In the genomic region with DNA sequence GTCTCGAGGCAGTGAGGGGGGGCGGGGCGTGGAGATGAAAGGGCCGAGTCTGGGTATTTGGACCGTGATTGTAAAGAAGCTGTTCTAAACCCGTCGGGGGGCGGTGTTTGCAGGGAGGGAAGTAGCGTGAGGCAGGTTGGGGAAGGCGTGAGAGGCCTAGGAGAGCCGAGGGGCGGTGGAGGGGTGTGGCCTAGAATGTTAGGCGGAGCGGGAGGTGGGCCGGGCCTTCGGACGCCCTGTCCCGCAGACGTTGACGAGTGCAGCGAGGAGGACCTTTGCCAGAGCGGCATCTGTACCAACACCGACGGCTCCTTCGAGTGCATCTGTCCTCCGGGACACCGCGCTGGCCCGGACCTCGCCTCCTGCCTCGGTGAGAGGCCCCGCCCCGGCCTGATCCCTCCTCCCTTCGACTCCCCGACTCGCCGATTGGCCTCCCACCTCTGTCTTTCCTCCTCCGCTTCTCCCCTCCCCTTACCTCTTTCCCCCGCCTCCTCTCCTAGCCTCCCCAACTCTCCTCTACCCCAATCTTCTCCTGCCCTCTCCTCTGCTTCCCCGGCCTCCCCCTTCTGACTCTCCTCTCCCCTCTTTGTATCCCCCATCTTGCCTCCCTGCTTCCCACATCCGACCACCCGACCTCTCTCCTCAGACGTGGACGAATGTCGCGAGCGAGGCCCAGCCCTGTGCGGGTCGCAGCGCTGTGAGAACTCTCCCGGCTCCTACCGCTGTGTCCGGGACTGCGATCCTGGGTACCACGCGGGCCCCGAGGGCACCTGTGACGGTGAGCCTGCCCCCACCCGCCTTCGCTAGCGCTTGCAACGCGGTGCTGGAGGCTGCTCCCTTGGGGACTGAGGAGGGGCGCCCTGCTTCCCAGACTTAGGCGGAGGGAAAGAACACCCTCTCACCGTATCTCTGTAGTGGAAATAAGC, we compare ENCODE assay signal across 8 cellular contexts. TPM values are rescaled to one million over a fixed set of nuclear protein-coding genes. Genes with fewer than 3 reads are reported as not detected.
DNase-seq lines count a peak whose midpoint lies in the region; ATAC-seq and TF ChIP-seq lines count a peak whose summit lies in the region.

No MANE protein-coding gene starts in this region.

- POLR2A ChIA-PET in PC-9 (lab: Charles Lee; ENCODE audit: unreplicated experiment), result interaction anchor here (0.6 to 1.1 kb wide), 7 partner anchors 10 to 1165 kb away, joined by 3 to 28 read pairs (median 4); partner anchors contain the start of gene BLVRB

- CTCF ChIA-PET in PC-9 (lab: Charles Lee), result interaction anchor here (1.4 kb wide), 1 partner anchor 10 kb away, joined by 19 read pairs; no protein-coding TSS in a partner anchor

- no peaks in the 10 kb centered on the region for H3K27me3 ChIP-seq in PC-9 (ENCODE audit: insufficient read depth, low read depth)

- peak overlapping the region; percentile 86 for H3K4me3 ChIP-seq in PC-9

- ATAC-seq in GM18907 (IDR thresholded peaks at IDR 0.05; ENCODE audit: unreplicated experiment) (peak; percentile 42), HG03565 (IDR thresholded peaks at IDR 0.05; ENCODE audit: unreplicated experiment) (peak; percentile 41), GM21515 (IDR thresholded peaks at IDR 0.05; ENCODE audit: unreplicated experiment) (no peak)

- no peaks in the 10 kb centered on the region for H3K36me3 Mint-ChIP-seq in progenitor cell of endocrine pancreas (ENCODE audit: insufficient read depth)

- TF ChIP-seq CTCF in PC-9 (conservative IDR thresholded peaks at IDR 0.05) (no peak), progenitor cell of endocrine pancreas (IDR thresholded peaks at IDR 0.05; ENCODE audit: unreplicated experiment) (no peak)

- H3K9me3 Mint-ChIP-seq in progenitor cell of endocrine pancreas (ENCODE audit: low read depth), result no peaks in the 10 kb centered on the region

- intact Hi-C loops in PC-9 (cut with micrococcal nuclease; ENCODE audit: unreplicated experiment), result loop anchor here (1.0 to 5.0 kb wide), 2 partner anchors 10 to 103 kb away; partner anchors contain the start of genes COQ8B and ITPKC

- H4K20me1 ChIP-seq in PC-9 (ENCODE audit: insufficient read depth), result no peaks in the 10 kb centered on the region

- H3K27me3 Mint-ChIP-seq in progenitor cell of endocrine pancreas, result peaks cover 66% of the 10 kb centered on the region

- H3K4me1 Mint-ChIP-seq in progenitor cell of endocrine pancreas (ENCODE audit: low read depth), result peaks cover 4% of the 10 kb centered on the region

- no peaks in the 10 kb centered on the region for H3K79me2 ChIP-seq in PC-9 (ENCODE audit: low read depth)

- H3K27ac Mint-ChIP-seq in progenitor cell of endocrine pancreas, result peak overlapping the region; percentile 49

- peaks cover 33% of the 10 kb centered on the region; the same call in 1 of the 2 replicates for H3F3A ChIP-seq in PC-9 (ENCODE audit: insufficient read depth, low read depth)

- H3K36me3 ChIP-seq in PC-9 (ENCODE audit: low read depth), result peaks cover 4% of the 10 kb centered on the region; the same call in 1 of the 2 replicates

- peaks cover 19% of the 10 kb centered on the region for H3K4me1 ChIP-seq in PC-9 (replicated peaks; ENCODE audit: insufficient read depth)

- no peaks in the 10 kb centered on the region for H3K9me2 ChIP-seq in PC-9 (ENCODE audit: insufficient read depth)

- DNase-seq in PC-9, result peak; percentile 82 to 89
- peak; percentile 78 for DNase-seq in activated T-helper 9 cell treated with anti-CD3 and anti-CD28 coated beads, Interleukin-2, amount 50 U/mL, for 16 hours (ENCODE audit: low read depth)
- DNase-seq in foreskin melanocyte, result peak; percentile 78
- no peak for DNase-seq in progenitor cell of endocrine pancreas (ENCODE audit: low spot score, unreplicated experiment)
- DNase-seq in ureter (ENCODE audit: low spot score), result peak; percentile 85

- peak overlapping the region; percentile 70 for H3K27ac ChIP-seq in PC-9

- BruUV-seq in PC-9 (replicated peaks; lab: Mats Ljungman, UMichigan), result TSS peak; percentile 36

- peak overlapping the region; percentile 89 for H3K4me2 ChIP-seq in PC-9

- peak overlapping the region; percentile 95 for H2AFZ ChIP-seq in PC-9

- H3K9me3 ChIP-seq in PC-9 (ENCODE audit: insufficient read depth, low read depth), result no peaks in the 10 kb centered on the region

- H3K4me3 Mint-ChIP-seq in progenitor cell of endocrine pancreas (ENCODE audit: low read depth), result peak overlapping the region; percentile 75

RNA-seq across cellular contexts. Expression of gene LTBP4, which starts 12.8 kb away (rescaled TPM):
- total RNA-seq in PC-9 (2021) (163 and 203 TPM in 2 replicates), progenitor cell of endocrine pancreas (25.4 TPM in 2 replicates), ureter (239 TPM)

RNA-seq across cellular contexts. Expression of gene SHKBP1, which starts 37.3 kb away (rescaled TPM):
- total RNA-seq in PC-9 (2021), result 90.1 and 93.7 TPM in 2 replicates
- 102 and 114 TPM in 2 replicates for total RNA-seq in progenitor cell of endocrine pancreas
- 61.2 TPM for total RNA-seq in ureter
